8 cellular contexts compared by ENCODE assay signal in genomic region chr10:484441-484924, GRCh38.
A peak's percentile ranks its signal among the peaks of the same experiment; 100 is the strongest.
DNase-seq lines count a peak whose midpoint lies in the region; ATAC-seq and TF ChIP-seq lines count a peak whose summit lies in the region.

No MANE protein-coding gene starts in this region.

- 38 to 46% methylated on average over 24 of the region's 24 CpGs for WGBS in GM23248 (ENCODE audit: low coverage in 1 of 2, low lambda C conversion rate in 2 of 2, missing lambda C conversion rate in 2 of 2), 2 experiments
- WGBS in SK-N-SH (ENCODE audit: low lambda C conversion rate), result 90% methylated on average over 21 of the region's 24 CpGs

- peaks cover 11% of the 10 kb centered on the region for H3K27me3 Mint-ChIP-seq in central memory CD8-positive, alpha-beta T cell

- peak overlapping the region; percentile 54 for H2AFZ ChIP-seq in GM23248
- no peak overlapping the region for H2AFZ ChIP-seq in SK-N-SH (ENCODE audit: low read depth)

- POLR2A ChIA-PET in SK-N-SH (lab: Yijun Ruan, JAX), result no interaction called here

- peaks cover 5% of the 10 kb centered on the region for H3K36me3 Mint-ChIP-seq in central memory CD8-positive, alpha-beta T cell (ENCODE audit: insufficient read depth)

- H3K9me2 ChIP-seq in GM23248 (ENCODE audit: insufficient read depth), result no peaks in the 10 kb centered on the region
- H3K9me2 ChIP-seq in SK-N-SH, result no peaks in the 10 kb centered on the region

- DNase-seq in AG08396 (ENCODE audit: low spot score), result peak; percentile 63
- peak; percentile 71 for DNase-seq in GM23248
- peak; percentile 80 for DNase-seq in RPMI7951 (ENCODE audit: low read depth)
- no peak for DNase-seq in central memory CD8-positive, alpha-beta T cell (ENCODE audit: low spot score in 2 of 2)
- peak; percentile 53 to 71 for DNase-seq in lung microvascular endothelial cell (ENCODE audit: low read depth in 2 of 2)
- DNase-seq in upper lobe of right lung, result peak; percentile 74
- no peak for DNase-seq in SKM-1 (lab: John Stamatoyannopoulos, UW; ENCODE audit: unreplicated experiment)
- no peak for DNase-seq in SK-N-SH

- peak overlapping the region; percentile 70 for H3K4me3 ChIP-seq in GM23248
- peak overlapping the region; percentile 47 for H3K4me3 ChIP-seq in upper lobe of right lung
- H3K4me3 ChIP-seq in SK-N-SH (ENCODE audit: low read depth in 2 of 2, low read length in 1 of 2), result no peak overlapping the region

- H3K4me1 ChIP-seq in GM23248 (ENCODE audit: insufficient read depth), result peaks cover 8% of the 10 kb centered on the region
- no peaks in the 10 kb centered on the region for H3K4me1 ChIP-seq in upper lobe of right lung
- H3K4me1 ChIP-seq in SK-N-SH (ENCODE audit: control insufficient read depth in 1 of 2, insufficient read depth in 2 of 2, low read depth in 1 of 2, low read length in 1 of 2), result peaks cover 0 to 33% of the 10 kb centered on the region in 2 experiments; a peak in 1 of 4 replicates

- H4K20me1 ChIP-seq in GM23248 (ENCODE audit: insufficient read depth) (no peaks in the 10 kb centered on the region), SK-N-SH (ENCODE audit: insufficient read depth) (peaks cover 10% of the 10 kb centered on the region; the same call in 1 of the 2 replicates)

- H3K27ac Mint-ChIP-seq in central memory CD8-positive, alpha-beta T cell (ENCODE audit: low read depth), result peak overlapping the region; percentile 93

- intact Hi-C loops in upper lobe of right lung (cut with DNase I), result no loop called here

- H3K4me2 ChIP-seq in GM23248 (ENCODE audit: unreplicated experiment) (peak overlapping the region; percentile 77), SK-N-SH (no peak overlapping the region)

- H3F3A ChIP-seq in GM23248 (ENCODE audit: insufficient read depth) (0 out of 2 replicates have a peak, but pooled peaks cover 4% of the 10 kb centered on the region), SK-N-SH (replicated peaks; ENCODE audit: insufficient read depth) (no peaks in the 10 kb centered on the region)

- ATAC-seq in central memory CD8-positive, alpha-beta T cell (replicated peaks; ENCODE audit: extremely low read depth, poor library complexity, severe bottlenecking), result peak; percentile 75
- ATAC-seq in upper lobe of right lung, result peak; percentile 74

- peaks cover 56% of the 10 kb centered on the region for H3K79me2 ChIP-seq in GM23248 (ENCODE audit: insufficient read depth)
- peaks cover 29% of the 10 kb centered on the region; the same call in 1 of the 2 replicates for H3K79me2 ChIP-seq in SK-N-SH (ENCODE audit: insufficient read depth)

- H3K36me3 ChIP-seq in GM23248 (ENCODE audit: low read depth), result no peaks in the 10 kb centered on the region
- H3K36me3 ChIP-seq in upper lobe of right lung, result no peaks in the 10 kb centered on the region
- H3K36me3 ChIP-seq in SK-N-SH (replicated peaks in 1 of 2; ENCODE audit: control insufficient read depth in 1 of 2, insufficient read depth in 2 of 2, low read length in 1 of 2), result peaks cover 0 to 13% of the 10 kb centered on the region in 2 experiments

- TF ChIP-seq RAD21 in SK-N-SH (IDR thresholded peaks at IDR 0.05; ENCODE audit: low read length), result no peak

- H3K9ac ChIP-seq in GM23248, result peak overlapping the region; percentile 82
- no peak overlapping the region for H3K9ac ChIP-seq in SK-N-SH

- H3K27me3 ChIP-seq in GM23248 (replicated peaks; ENCODE audit: insufficient read depth) (no peaks in the 10 kb centered on the region), upper lobe of right lung (no peaks in the 10 kb centered on the region), SK-N-SH (ENCODE audit: insufficient read depth) (no peaks in the 10 kb centered on the region)

- H3K9me3 ChIP-seq in GM23248 (ENCODE audit: low read depth), result no peaks in the 10 kb centered on the region
- H3K9me3 ChIP-seq in upper lobe of right lung, result no peaks in the 10 kb centered on the region
- no peaks in the 10 kb centered on the region for H3K9me3 ChIP-seq in SK-N-SH

- peaks cover 14% of the 10 kb centered on the region for H3K4me1 Mint-ChIP-seq in central memory CD8-positive, alpha-beta T cell

- H3K27ac ChIP-seq in GM23248 (peak overlapping the region; percentile 61), upper lobe of right lung (peak overlapping the region; percentile 77), SK-N-SH (ENCODE audit: low read depth in 2 of 2, low read length in 1 of 2) (no peak overlapping the region)

- in situ Hi-C loops in GM23248 (cut with MboI), result no loop called here

- H3K9me3 Mint-ChIP-seq in central memory CD8-positive, alpha-beta T cell, result no peaks in the 10 kb centered on the region

- TF ChIP-seq EP300 in SK-N-SH (IDR thresholded peaks at IDR 0.05; ENCODE audit: borderline replicate concordance in 1 of 2, low read depth in 1 of 2, low read length in 1 of 2), result no peak

- peak overlapping the region; percentile 81 for H3K4me3 Mint-ChIP-seq in central memory CD8-positive, alpha-beta T cell

- TF ChIP-seq CTCF in upper lobe of right lung (IDR thresholded peaks at IDR 0.05) (no peak), SK-N-SH (IDR thresholded peaks at IDR 0.05) (no peak)

- CTCF ChIA-PET in SK-N-SH (lab: Yijun Ruan, JAX), result no interaction called here

TF ChIP-seq in SK-N-SH, 30 proteins besides CTCF, POLR2A, EP300 and RAD21:
- TF ChIP-seq REST (IDR thresholded peaks at IDR 0.05; ENCODE audit: low read depth, low read length) (no peak), YY1 (IDR thresholded peaks at IDR 0.05; ENCODE audit: low read depth) (no peak), CHD2 (IDR thresholded peaks at IDR 0.05; ENCODE audit: low read length, partially characterized antibody) (no peak), RXRA (IDR thresholded peaks at IDR 0.05; ENCODE audit: borderline replicate concordance, low read depth) (no peak)
TF ChIP-seq in SK-N-SH: peak in this region for 0.

Comparison
In these comparisons a context has a peak if more than half of its experiments do, and no peak if none do; other contexts are left out.
1. DNase-seq: peak in AG08396 (single experiment), GM23248 (single experiment), RPMI7951 (single experiment), lung microvascular endothelial cell (2 of 2) and upper lobe of right lung (single experiment); none in central memory CD8-positive, alpha-beta T cell (0 of 2), SKM-1 (single experiment) and SK-N-SH (single experiment).
2. H3K27ac ChIP-seq: peak in GM23248 (single experiment) and upper lobe of right lung (single experiment); none in SK-N-SH (0 of 2).
3. H3K4me3 ChIP-seq: peak in GM23248 (single experiment) and upper lobe of right lung (single experiment); none in SK-N-SH (0 of 2).